ENCODE assay signal across 1 cellular context in the genomic region with DNA sequence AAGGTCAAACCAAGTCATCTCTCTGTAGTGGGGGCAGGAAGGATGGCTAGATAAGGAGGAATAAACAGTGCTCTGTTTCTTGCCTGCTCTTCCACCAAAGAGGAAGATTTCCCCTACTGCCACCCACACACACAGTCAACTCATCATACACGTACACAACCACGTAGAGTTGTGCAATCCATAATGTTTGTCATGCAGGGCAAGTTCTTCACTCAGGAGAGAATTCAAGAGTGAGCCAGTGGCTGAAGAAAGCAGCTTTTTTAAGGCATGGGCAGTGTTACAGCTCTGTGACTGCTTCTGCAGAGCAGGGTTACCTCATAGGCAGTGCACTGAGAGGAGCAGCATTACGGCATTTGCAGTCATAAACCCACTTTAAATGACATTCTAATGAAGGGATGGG.
TF ChIP-seq lines count a peak whose summit lies in the region.

No MANE protein-coding gene starts in this region.

TF ChIP-seq in K562, 482 proteins besides CTCF, POLR2A, EP300 and RAD21 (continued from another document):
- TF ChIP-seq, protein P1, sequence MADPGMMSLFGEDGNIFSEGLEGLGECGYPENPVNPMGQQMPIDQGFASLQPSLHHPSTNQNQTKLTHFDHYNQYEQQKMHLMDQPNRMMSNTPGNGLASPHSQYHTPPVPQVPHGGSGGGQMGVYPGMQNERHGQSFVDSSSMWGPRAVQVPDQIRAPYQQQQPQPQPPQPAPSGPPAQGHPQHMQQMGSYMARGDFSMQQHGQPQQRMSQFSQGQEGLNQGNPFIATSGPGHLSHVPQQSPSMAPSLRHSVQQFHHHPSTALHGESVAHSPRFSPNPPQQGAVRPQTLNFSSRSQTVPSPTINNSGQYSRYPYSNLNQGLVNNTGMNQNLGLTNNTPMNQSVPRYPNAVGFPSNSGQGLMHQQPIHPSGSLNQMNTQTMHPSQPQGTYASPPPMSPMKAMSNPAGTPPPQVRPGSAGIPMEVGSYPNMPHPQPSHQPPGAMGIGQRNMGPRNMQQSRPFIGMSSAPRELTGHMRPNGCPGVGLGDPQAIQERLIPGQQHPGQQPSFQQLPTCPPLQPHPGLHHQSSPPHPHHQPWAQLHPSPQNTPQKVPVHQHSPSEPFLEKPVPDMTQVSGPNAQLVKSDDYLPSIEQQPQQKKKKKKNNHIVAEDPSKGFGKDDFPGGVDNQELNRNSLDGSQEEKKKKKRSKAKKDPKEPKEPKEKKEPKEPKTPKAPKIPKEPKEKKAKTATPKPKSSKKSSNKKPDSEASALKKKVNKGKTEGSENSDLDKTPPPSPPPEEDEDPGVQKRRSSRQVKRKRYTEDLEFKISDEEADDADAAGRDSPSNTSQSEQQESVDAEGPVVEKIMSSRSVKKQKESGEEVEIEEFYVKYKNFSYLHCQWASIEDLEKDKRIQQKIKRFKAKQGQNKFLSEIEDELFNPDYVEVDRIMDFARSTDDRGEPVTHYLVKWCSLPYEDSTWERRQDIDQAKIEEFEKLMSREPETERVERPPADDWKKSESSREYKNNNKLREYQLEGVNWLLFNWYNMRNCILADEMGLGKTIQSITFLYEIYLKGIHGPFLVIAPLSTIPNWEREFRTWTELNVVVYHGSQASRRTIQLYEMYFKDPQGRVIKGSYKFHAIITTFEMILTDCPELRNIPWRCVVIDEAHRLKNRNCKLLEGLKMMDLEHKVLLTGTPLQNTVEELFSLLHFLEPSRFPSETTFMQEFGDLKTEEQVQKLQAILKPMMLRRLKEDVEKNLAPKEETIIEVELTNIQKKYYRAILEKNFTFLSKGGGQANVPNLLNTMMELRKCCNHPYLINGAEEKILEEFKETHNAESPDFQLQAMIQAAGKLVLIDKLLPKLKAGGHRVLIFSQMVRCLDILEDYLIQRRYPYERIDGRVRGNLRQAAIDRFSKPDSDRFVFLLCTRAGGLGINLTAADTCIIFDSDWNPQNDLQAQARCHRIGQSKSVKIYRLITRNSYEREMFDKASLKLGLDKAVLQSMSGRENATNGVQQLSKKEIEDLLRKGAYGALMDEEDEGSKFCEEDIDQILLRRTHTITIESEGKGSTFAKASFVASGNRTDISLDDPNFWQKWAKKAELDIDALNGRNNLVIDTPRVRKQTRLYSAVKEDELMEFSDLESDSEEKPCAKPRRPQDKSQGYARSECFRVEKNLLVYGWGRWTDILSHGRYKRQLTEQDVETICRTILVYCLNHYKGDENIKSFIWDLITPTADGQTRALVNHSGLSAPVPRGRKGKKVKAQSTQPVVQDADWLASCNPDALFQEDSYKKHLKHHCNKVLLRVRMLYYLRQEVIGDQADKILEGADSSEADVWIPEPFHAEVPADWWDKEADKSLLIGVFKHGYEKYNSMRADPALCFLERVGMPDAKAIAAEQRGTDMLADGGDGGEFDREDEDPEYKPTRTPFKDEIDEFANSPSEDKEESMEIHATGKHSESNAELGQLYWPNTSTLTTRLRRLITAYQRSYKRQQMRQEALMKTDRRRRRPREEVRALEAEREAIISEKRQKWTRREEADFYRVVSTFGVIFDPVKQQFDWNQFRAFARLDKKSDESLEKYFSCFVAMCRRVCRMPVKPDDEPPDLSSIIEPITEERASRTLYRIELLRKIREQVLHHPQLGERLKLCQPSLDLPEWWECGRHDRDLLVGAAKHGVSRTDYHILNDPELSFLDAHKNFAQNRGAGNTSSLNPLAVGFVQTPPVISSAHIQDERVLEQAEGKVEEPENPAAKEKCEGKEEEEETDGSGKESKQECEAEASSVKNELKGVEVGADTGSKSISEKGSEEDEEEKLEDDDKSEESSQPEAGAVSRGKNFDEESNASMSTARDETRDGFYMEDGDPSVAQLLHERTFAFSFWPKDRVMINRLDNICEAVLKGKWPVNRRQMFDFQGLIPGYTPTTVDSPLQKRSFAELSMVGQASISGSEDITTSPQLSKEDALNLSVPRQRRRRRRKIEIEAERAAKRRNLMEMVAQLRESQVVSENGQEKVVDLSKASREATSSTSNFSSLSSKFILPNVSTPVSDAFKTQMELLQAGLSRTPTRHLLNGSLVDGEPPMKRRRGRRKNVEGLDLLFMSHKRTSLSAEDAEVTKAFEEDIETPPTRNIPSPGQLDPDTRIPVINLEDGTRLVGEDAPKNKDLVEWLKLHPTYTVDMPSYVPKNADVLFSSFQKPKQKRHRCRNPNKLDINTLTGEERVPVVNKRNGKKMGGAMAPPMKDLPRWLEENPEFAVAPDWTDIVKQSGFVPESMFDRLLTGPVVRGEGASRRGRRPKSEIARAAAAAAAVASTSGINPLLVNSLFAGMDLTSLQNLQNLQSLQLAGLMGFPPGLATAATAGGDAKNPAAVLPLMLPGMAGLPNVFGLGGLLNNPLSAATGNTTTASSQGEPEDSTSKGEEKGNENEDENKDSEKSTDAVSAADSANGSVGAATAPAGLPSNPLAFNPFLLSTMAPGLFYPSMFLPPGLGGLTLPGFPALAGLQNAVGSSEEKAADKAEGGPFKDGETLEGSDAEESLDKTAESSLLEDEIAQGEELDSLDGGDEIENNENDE (IDR thresholded peaks at IDR 0.05; ENCODE audit: low read depth, low read length), result no peak
- no peak for TF ChIP-seq RUNX1 (IDR thresholded peaks at IDR 0.05; ENCODE audit: low read depth)
- TF ChIP-seq ZNF175 (CRISPR knock-in tag; IDR thresholded peaks at IDR 0.05; ENCODE audit: low read depth), result no peak
- TF ChIP-seq CEBPB (tag; IDR thresholded peaks at IDR 0.05), result peak; percentile 55
- TF ChIP-seq BCL6 (CRISPR knock-in tag; IDR thresholded peaks at IDR 0.05), result no peak
- no peak for TF ChIP-seq CEBPG (CRISPR knock-in tag; IDR thresholded peaks at IDR 0.05)
- peak; percentile 48 to 72; a peak in 3 of 4 replicates for TF ChIP-seq CEBPG (tag; conservative IDR thresholded peaks at IDR 0.05 in 1 of 2, IDR thresholded peaks at IDR 0.05 in 1 of 2)
TF ChIP-seq in K562: peak in this region for 2.
